Comparison of ENCODE assay signal across 8 cellular contexts in genomic region chr3:125055165-125055912, GRCh38. TPM values are rescaled to one million over a fixed set of nuclear protein-coding genes. Genes with fewer than 3 reads are reported as not detected.
DNase-seq lines count a peak whose midpoint lies in the region; ATAC-seq, FAIRE-seq and TF ChIP-seq lines count a peak whose summit lies in the region.

No MANE protein-coding gene starts in this region.

- ATAC-seq in GM21360 (IDR thresholded peaks at IDR 0.05; ENCODE audit: unreplicated experiment) (peak; percentile 22), heart right ventricle (peak in 1 of 8 donors; percentile 3), sciatic nerve (peak; percentile 21)

- peaks cover 54% of the 10 kb centered on the region for H3K4me1 Mint-ChIP-seq in activated T-helper 2 cell treated with anti-CD3 and anti-CD28 coated beads, Interferon-gamma antibody, Interleukin-2, Interleukin-4, amounts not matched to agents 10 μg/mL and 5 μg/mL and 100 μg/mL, durations not matched to agents 14 hours and 24 hours and 36 hours (ENCODE audit: low read depth)

- H3K27ac ChIP-seq in heart right ventricle = peak overlapping the region; percentile 92 to 99 (median 96)

- intact Hi-C loops in activated T-helper 2 cell treated with anti-CD3 and anti-CD28 coated beads, Interferon-gamma antibody, Interleukin-2, Interleukin-4, amounts not matched to agents 10 μg/mL and 5 μg/mL and 100 μg/mL, durations not matched to agents 14 hours and 24 hours and 36 hours (cut with micrococcal nuclease) = loop anchor here (5.0 kb wide), 1 partner anchor 322 kb away; the partner anchor contains the start of gene ZNF148
- intact Hi-C loops in heart right ventricle (cut with DNase I) = loop anchor here in 7 of 10 donors (5.0 to 10.0 kb wide), 3 partner anchors 61 to 299 kb away; no protein-coding TSS in a partner anchor
- intact Hi-C loops in sciatic nerve (cut with DNase I) = no loop called here

- peaks cover 22 to 76% (median 64%) of the 10 kb centered on the region in 9 donors for H3K4me1 ChIP-seq in heart right ventricle

- peak; percentile 67 for DNase-seq in COLO668 (lab: John Stamatoyannopoulos, UW; ENCODE audit: unreplicated experiment)
- peak; percentile 47 for DNase-seq in HuH-7.5 (ENCODE audit: low spot score)
- no peak for DNase-seq in activated T-helper 2 cell treated with anti-CD3 and anti-CD28 coated beads, Interferon-gamma antibody, Interleukin-2, Interleukin-4, amounts not matched to agents 10 μg/mL and 5 μg/mL and 100 μg/mL, durations not matched to agents 14 hours and 24 hours and 36 hours (ENCODE audit: low spot score)
- peak in 1 of 2 donors; percentile 55 for DNase-seq in heart right ventricle
- peak; percentile 74 for DNase-seq in sciatic nerve (ENCODE audit: low spot score)
- DNase-seq in NCI-H510A (lab: John Stamatoyannopoulos, UW) = no peak
- DNase-seq in H54 (ENCODE audit: insufficient read length, low spot score) = no peak

- no peak for TF ChIP-seq CTCF in heart right ventricle (IDR thresholded peaks at IDR 0.05)

- 0% methylated on average over 47 to 82 of the region's 82 CpGs for WGBS in heart right ventricle, 2 donors

- peaks cover 20% of the 10 kb centered on the region for H3K27me3 Mint-ChIP-seq in activated T-helper 2 cell treated with anti-CD3 and anti-CD28 coated beads, Interferon-gamma antibody, Interleukin-2, Interleukin-4, amounts not matched to agents 10 μg/mL and 5 μg/mL and 100 μg/mL, durations not matched to agents 14 hours and 24 hours and 36 hours (ENCODE audit: low read depth)

- TF ChIP-seq POLR2A in H54 (IDR thresholded peaks at IDR 0.05; ENCODE audit: low read depth, low read length) = no peak

- FAIRE-seq in H54 (lab: Jason Lieb, UNC) = no peak

- peaks cover 24% of the 10 kb centered on the region for H3K36me3 Mint-ChIP-seq in activated T-helper 2 cell treated with anti-CD3 and anti-CD28 coated beads, Interferon-gamma antibody, Interleukin-2, Interleukin-4, amounts not matched to agents 10 μg/mL and 5 μg/mL and 100 μg/mL, durations not matched to agents 14 hours and 24 hours and 36 hours (ENCODE audit: low read depth)

- H3K4me3 ChIP-seq in heart right ventricle = peak overlapping the region; percentile 79 to 96 (median 85)

- H3K9me3 Mint-ChIP-seq in activated T-helper 2 cell treated with anti-CD3 and anti-CD28 coated beads, Interferon-gamma antibody, Interleukin-2, Interleukin-4, amounts not matched to agents 10 μg/mL and 5 μg/mL and 100 μg/mL, durations not matched to agents 14 hours and 24 hours and 36 hours = no peaks in the 10 kb centered on the region

- no peaks in the 10 kb centered on the region for H3K27me3 ChIP-seq in heart right ventricle

- H3K36me3 ChIP-seq in heart right ventricle = peaks cover 0 to 12% (median 0%) of the 10 kb centered on the region in 9 donors

- H3K9me3 ChIP-seq in heart right ventricle = no peaks in the 10 kb centered on the region

- peak overlapping the region; percentile 89 for H3K27ac Mint-ChIP-seq in activated T-helper 2 cell treated with anti-CD3 and anti-CD28 coated beads, Interferon-gamma antibody, Interleukin-2, Interleukin-4, amounts not matched to agents 10 μg/mL and 5 μg/mL and 100 μg/mL, durations not matched to agents 14 hours and 24 hours and 36 hours

- peak overlapping the region; percentile 95 for H3K4me3 Mint-ChIP-seq in activated T-helper 2 cell treated with anti-CD3 and anti-CD28 coated beads, Interferon-gamma antibody, Interleukin-2, Interleukin-4, amounts not matched to agents 10 μg/mL and 5 μg/mL and 100 μg/mL, durations not matched to agents 14 hours and 24 hours and 36 hours (ENCODE audit: low read depth)

RNA-seq across cellular contexts. Expression of gene HEG1, which starts 0.5 kb away (rescaled TPM):
- total RNA-seq in activated T-helper 2 cell treated with anti-CD3 and anti-CD28 coated beads, Interferon-gamma antibody, Interleukin-2, Interleukin-4, amounts not matched to agents 10 μg/mL and 5 μg/mL and 100 μg/mL, durations not matched to agents 14 hours and 24 hours and 36 hours = 58.0 and 59.1 TPM in 2 replicates
- total RNA-seq in heart right ventricle (100 to 1,000 TPM in 7 of 10 donors, 10 to 100 TPM in 3; 79.0 to 186 (median 143) TPM), sciatic nerve (87.4 TPM)
- 10 to 100 TPM; 12.2 to 25.4 TPM for polyA plus RNA-seq in heart right ventricle

Comparison
In these comparisons a context has a peak if more than half of its experiments do, and no peak if none do; other contexts are left out.
1. DNase-seq: peak in COLO668 (single experiment), HuH-7.5 (single experiment) and sciatic nerve (single experiment); none in activated T-helper 2 cell treated with anti-CD3 and anti-CD28 coated beads, Interferon-gamma antibody, Interleukin-2, Interleukin-4, amounts not matched to agents 10 μg/mL and 5 μg/mL and 100 μg/mL, durations not matched to agents 14 hours and 24 hours and 36 hours (single experiment), NCI-H510A (single experiment) and H54 (single experiment).